In the genomic region with DNA sequence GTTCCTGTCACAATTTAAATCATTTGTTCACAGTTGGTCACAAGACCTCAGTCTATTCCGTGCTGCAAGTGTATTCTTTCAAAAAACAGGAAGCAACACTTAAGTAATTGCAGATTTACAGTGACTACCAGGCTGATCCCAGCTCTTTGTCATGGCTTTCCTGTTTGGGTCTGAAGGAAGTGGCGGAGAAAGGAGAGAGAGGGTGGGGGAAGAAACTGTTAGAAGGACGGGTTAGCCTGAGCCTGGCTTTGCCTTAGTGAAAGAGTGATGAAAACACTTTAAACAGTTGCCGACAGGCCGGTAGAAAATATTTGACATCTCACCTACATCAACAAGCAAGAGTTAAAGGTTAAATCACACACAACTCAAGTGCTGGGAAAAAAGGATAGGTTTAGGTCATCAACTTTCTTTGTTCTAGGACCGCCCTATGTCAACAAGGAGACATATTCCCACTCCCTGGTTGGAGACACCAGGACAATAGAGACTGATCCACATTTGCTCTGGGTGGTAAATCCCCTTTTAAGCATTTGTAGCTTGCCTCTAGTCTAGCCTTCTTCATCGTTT, we compare ENCODE assay signal across 10 cellular contexts.
DNase-seq lines count a peak whose midpoint lies in the region; ATAC-seq, FAIRE-seq and TF ChIP-seq lines count a peak whose summit lies in the region.
"Had no signal": no experiment of that assay in that cellular context is flagged by ENCODE, and none has a peak within 500 bp of the region (broad histone marks: within the 10 kb centered on the region; RNA-seq: fewer than 3 reads in every experiment).

No MANE protein-coding gene starts in this region.

- H3K4me1 ChIP-seq in adrenal gland (replicated peaks in 1 of 2) (peaks cover 2 to 20% of the 10 kb centered on the region in 2 donors), keratinocyte (ENCODE audit: control insufficient read depth, extremely low read depth, insufficient read depth, low read length) (no peaks in the 10 kb centered on the region), skeletal muscle tissue (ENCODE audit: control insufficient read depth in 3 of 3, insufficient read depth in 3 of 3, low read length in 3 of 3) (peaks cover 0 to 2% (median 0%) of the 10 kb centered on the region in 3 donors)

- H3K9me1 ChIP-seq in keratinocyte (ENCODE audit: control insufficient read depth, extremely low read depth, insufficient read depth, low read length): no peaks in the 10 kb centered on the region

- no peaks in the 10 kb centered on the region for H3K36me3 ChIP-seq in adrenal gland (replicated peaks in 1 of 2)
- H3K36me3 ChIP-seq in keratinocyte (ENCODE audit: control insufficient read depth in 2 of 2, extremely low read depth in 1 of 2, insufficient read depth in 2 of 2, low read length in 2 of 2): no peaks in the 10 kb centered on the region
- no peaks in the 10 kb centered on the region for H3K36me3 ChIP-seq in skeletal muscle tissue (ENCODE audit: control insufficient read depth in 3 of 3, insufficient read depth in 3 of 3, low read length in 3 of 3)
- H3K36me3 ChIP-seq in MG63: no peaks in the 10 kb centered on the region

- H3K9me3 ChIP-seq in adrenal gland (replicated peaks in 1 of 3): no peaks in the 10 kb centered on the region
- H3K9me3 ChIP-seq in keratinocyte (ENCODE audit: control insufficient read depth, low read depth, low read length): no peaks in the 10 kb centered on the region
- H3K9me3 ChIP-seq in skeletal muscle tissue (ENCODE audit: control insufficient read depth in 3 of 3, low read length in 3 of 3): no peaks in the 10 kb centered on the region
- H3K9me3 ChIP-seq in MG63: no peaks in the 10 kb centered on the region

- DNase-seq in HTR-8/SVneo (ENCODE audit: insufficient read length, low spot score): no peak
- peak in 4 of 7 donors; percentile 33 to 54 (median 37) for DNase-seq in adrenal gland
- DNase-seq in keratinocyte (ENCODE audit: low read depth, low spot score): no peak
- no peak for DNase-seq in NCI-H187 (lab: John Stamatoyannopoulos, UW)
- DNase-seq in NCI-H1436 (lab: John Stamatoyannopoulos, UW): no peak
- DNase-seq in MG63: no peak
- DNase-seq: activated gamma-delta T cell, T-helper 9 cell had no signal

- intact Hi-C loops in adrenal gland (cut with DNase I): no loop called here

- 66 to 77% (median 73%) methylated on average over 7 of the region's 7 CpGs for WGBS in adrenal gland, 4 donors

- H3K4me3 ChIP-seq in adrenal gland: no peak overlapping the region
- H3K4me3 ChIP-seq in keratinocyte (ENCODE audit: control insufficient read depth in 2 of 3, extremely low read depth in 1 of 3, insufficient read depth in 2 of 3, low read depth in 1 of 3, low read length in 3 of 3): no peak overlapping the region
- H3K4me3 ChIP-seq in skeletal muscle tissue (ENCODE audit: low read length in 3 of 3): no peak overlapping the region
- no peak overlapping the region for H3K4me3 ChIP-seq in MG63

- dilution Hi-C loops in keratinocyte (cut with MboI; ENCODE audit: extremely low pct_ligation_motif_present, low sequenced_read_pairs): loop anchor here (25.0 kb wide), 1 partner anchor 140 kb away; no protein-coding TSS in a partner anchor

- H2AFZ ChIP-seq in keratinocyte (ENCODE audit: control insufficient read depth, low read length): no peak overlapping the region

- H3K79me2 ChIP-seq in keratinocyte (ENCODE audit: control insufficient read depth, insufficient read depth, low read length): no peaks in the 10 kb centered on the region

- H3K27me3 ChIP-seq in adrenal gland (no peaks in the 10 kb centered on the region), keratinocyte (ENCODE audit: control insufficient read depth, extremely low read depth, insufficient read depth, low read length) (no peaks in the 10 kb centered on the region), skeletal muscle tissue (ENCODE audit: control insufficient read depth in 3 of 3, insufficient read depth in 3 of 3, low read length in 3 of 3) (no peaks in the 10 kb centered on the region), MG63 (no peaks in the 10 kb centered on the region)

- no peak for ATAC-seq in HG02840 (IDR thresholded peaks at IDR 0.05; ENCODE audit: low FRiP score, unreplicated experiment)

- H3K9ac ChIP-seq in keratinocyte (ENCODE audit: control insufficient read depth, extremely low read depth, insufficient read depth, low read length) (no peak overlapping the region), skeletal muscle tissue (ENCODE audit: low read depth in 1 of 3, low read length in 3 of 3) (no peak overlapping the region)

- peak overlapping the region in 4 of 5 donors; percentile 26 to 80 (median 57) for H3K27ac ChIP-seq in adrenal gland
- no peak overlapping the region for H3K27ac ChIP-seq in keratinocyte (ENCODE audit: control insufficient read depth, insufficient read depth, low read length)
- peak overlapping the region; percentile 73 for H3K27ac ChIP-seq in skeletal muscle tissue (ENCODE audit: low read depth, low read length)

- H3K4me2 ChIP-seq in keratinocyte (ENCODE audit: control insufficient read depth, extremely low read depth, insufficient read depth, low read depth, low read length): no peak overlapping the region

- TF ChIP-seq POLR2A in adrenal gland (IDR thresholded peaks at IDR 0.05): no peak

- FAIRE-seq in HTR-8/SVneo (lab: Jason Lieb, UNC) (peak; percentile 36), keratinocyte (lab: Jason Lieb, UNC) (peak; percentile 23)

- H4K20me1 ChIP-seq in keratinocyte (ENCODE audit: control insufficient read depth, extremely low read depth, insufficient read depth, low read length): no peaks in the 10 kb centered on the region

- TF ChIP-seq CTCF in adrenal gland (IDR thresholded peaks at IDR 0.05): no peak
- TF ChIP-seq CTCF in keratinocyte (optimal IDR thresholded peaks at IDR 0.05 in 1 of 3, IDR thresholded peaks at IDR 0.05 in 1 of 3, conservative IDR thresholded peaks at IDR 0.05 in 1 of 3; ENCODE audit: extremely low read depth in 1 of 3, insufficient read depth in 2 of 3, low read length in 3 of 3): no peak

Comparison
In these comparisons a context has a peak if more than half of its experiments do, and no peak if none do; other contexts are left out.
1. DNase-seq: peak in adrenal gland (4 of 7); none in HTR-8/SVneo (single experiment), keratinocyte (single experiment), NCI-H187 (0 of 2), NCI-H1436 (single experiment) and MG63 (single experiment).